Comparison of ENCODE assay signal across 4 cellular contexts in the genomic region with DNA sequence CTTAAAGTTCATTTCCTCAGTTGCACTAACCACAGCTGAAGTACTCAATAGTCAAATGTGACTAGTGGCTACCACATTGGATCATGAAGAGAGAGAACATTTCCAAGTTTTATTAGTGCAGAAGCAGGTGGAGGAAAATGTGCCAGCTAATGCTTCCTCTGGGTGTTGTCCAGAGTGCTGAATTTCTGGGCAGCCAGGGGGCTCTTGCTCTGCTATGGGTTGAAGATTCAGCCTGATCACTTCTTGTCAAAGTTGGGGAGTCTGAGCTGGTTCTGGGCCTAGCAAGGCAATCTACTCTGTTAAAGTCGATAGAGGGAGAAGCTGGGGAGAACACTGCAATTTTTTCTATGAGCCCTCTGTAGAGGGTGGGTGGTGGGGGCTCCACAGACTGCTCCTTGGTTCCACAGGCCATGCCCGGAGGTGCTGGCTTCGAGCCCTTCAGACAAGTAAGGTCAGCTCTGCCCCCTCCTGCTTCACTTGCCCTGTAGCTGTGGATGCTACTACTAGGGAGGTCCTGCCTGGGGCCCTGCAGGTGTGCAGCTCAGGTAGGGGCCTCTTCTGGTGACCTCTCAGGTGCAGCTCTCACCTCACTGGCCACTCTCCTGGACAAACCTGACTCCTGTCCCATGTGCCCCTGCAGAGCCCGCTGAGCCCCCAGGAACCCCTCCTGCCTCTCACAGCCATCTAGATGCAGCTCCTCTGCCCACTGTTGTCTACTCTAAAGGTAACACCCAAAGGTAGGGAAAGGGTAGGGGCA.
DNase-seq lines count a peak whose midpoint lies in the region; TF ChIP-seq lines count a peak whose summit lies in the region.

No MANE protein-coding gene starts in this region.

- no peak for TF ChIP-seq CTCF in NB4 (IDR thresholded peaks at IDR 0.05; ENCODE audit: low read depth, low read length)

- DNase-seq in NB4 (ENCODE audit: low read depth) (peak; percentile 63), iPS-NIHi7 (ENCODE audit: extremely low spot score) (peak; percentile 70), medulla oblongata (ENCODE audit: extremely low spot score) (no peak), NCI-H1930 (lab: John Stamatoyannopoulos, UW) (no peak)

- no peak overlapping the region for H3K4me3 ChIP-seq in NB4 (ENCODE audit: low read depth, low read length)

- no peak for TF ChIP-seq POLR2A in NB4 (IDR thresholded peaks at IDR 0.05; ENCODE audit: extremely low read depth, insufficient read length)

Comparison
In these comparisons a context has a peak if more than half of its experiments do, and no peak if none do; other contexts are left out.
1. DNase-seq: peak in NB4 (single experiment) and iPS-NIHi7 (single experiment); none in medulla oblongata (single experiment) and NCI-H1930 (0 of 2).